Comparison of ENCODE assay signal across 8 cellular contexts in genomic region chr3:169765281-169765624, GRCh38. TPM values are rescaled to one million over a fixed set of nuclear protein-coding genes. Genes with fewer than 3 reads are reported as not detected.
DNase-seq lines count a peak whose midpoint lies in the region; ATAC-seq, FAIRE-seq and TF ChIP-seq lines count a peak whose summit lies in the region.

No MANE protein-coding gene starts in this region.

- WGBS in SK-N-SH (ENCODE audit: low lambda C conversion rate): 74% methylated on average over 6 of the region's 6 CpGs
- 42% methylated on average over 6 of the region's 6 CpGs for WGBS in suprapubic skin

- dilution Hi-C loops in keratinocyte (cut with MboI; ENCODE audit: extremely low pct_ligation_motif_present, low sequenced_read_pairs): no loop called here

- CTCF ChIA-PET in SK-N-SH (lab: Yijun Ruan, JAX): no interaction called here

- H3K9ac ChIP-seq in SK-N-SH (peak overlapping the region; percentile 6; the same call in 1 of the 2 replicates), keratinocyte (ENCODE audit: control insufficient read depth, extremely low read depth, insufficient read depth, low read length) (peak overlapping the region; percentile 45)

- POLR2A ChIA-PET in SK-N-SH (lab: Yijun Ruan, JAX): interaction anchor here (1.5 kb wide), 2 partner anchors 47 to 202 kb away, joined by 3 to 8 read pairs; partner anchors contain the start of genes LRRC34 and LRRIQ4

- H3K4me2 ChIP-seq in SK-N-SH (no peak overlapping the region), keratinocyte (ENCODE audit: control insufficient read depth, extremely low read depth, insufficient read depth, low read depth, low read length) (peak overlapping the region; percentile 72)

- H3K4me3 ChIP-seq in SK-N-SH (ENCODE audit: low read depth in 2 of 2, low read length in 1 of 2): peak overlapping the region; percentile 7 to 70; a peak in 3 of 4 replicates
- H3K4me3 ChIP-seq in keratinocyte (ENCODE audit: control insufficient read depth in 2 of 3, extremely low read depth in 1 of 3, insufficient read depth in 2 of 3, low read depth in 1 of 3, low read length in 3 of 3): peak overlapping the region; percentile 13 to 74 (median 50)
- peak overlapping the region; percentile 88 for H3K4me3 ChIP-seq in suprapubic skin

- no peaks in the 10 kb centered on the region for H3K9me2 ChIP-seq in SK-N-SH

- H3K36me3 Mint-ChIP-seq in activated naive CD8-positive, alpha-beta T cell treated with anti-CD3 and anti-CD28 coated beads for 36 hours: peaks cover 12% of the 10 kb centered on the region

- TF ChIP-seq POLR2A in suprapubic skin (IDR thresholded peaks at IDR 0.05): no peak

- H3K36me3 ChIP-seq in SK-N-SH (replicated peaks in 1 of 2; ENCODE audit: control insufficient read depth in 1 of 2, insufficient read depth in 2 of 2, low read length in 1 of 2) (no peaks in the 10 kb centered on the region), keratinocyte (ENCODE audit: control insufficient read depth in 2 of 2, extremely low read depth in 1 of 2, insufficient read depth in 2 of 2, low read length in 2 of 2) (no peaks in the 10 kb centered on the region), suprapubic skin (no peaks in the 10 kb centered on the region)

- no peak for DNase-seq in SK-N-SH
- DNase-seq in activated naive CD8-positive, alpha-beta T cell treated with anti-CD3 and anti-CD28 coated beads for 36 hours: no peak
- DNase-seq in keratinocyte (ENCODE audit: low read depth, low spot score): no peak
- DNase-seq in suprapubic skin (ENCODE audit: low spot score in 2 of 2): no peak
- no peak for DNase-seq in activated CD4-positive, CD25-positive, alpha-beta regulatory T cell treated with anti-CD3 and anti-CD28 coated beads, Interleukin-2, amount 50 U/mL, for 72 hours

- TF ChIP-seq CTCF in SK-N-SH (IDR thresholded peaks at IDR 0.05) (no peak), keratinocyte (optimal IDR thresholded peaks at IDR 0.05 in 1 of 3, IDR thresholded peaks at IDR 0.05 in 1 of 3, conservative IDR thresholded peaks at IDR 0.05 in 1 of 3; ENCODE audit: extremely low read depth in 1 of 3, insufficient read depth in 2 of 3, low read length in 3 of 3) (no peak), suprapubic skin (IDR thresholded peaks at IDR 0.05) (no peak)

- H3K4me3 Mint-ChIP-seq in activated naive CD8-positive, alpha-beta T cell treated with anti-CD3 and anti-CD28 coated beads for 36 hours: peak overlapping the region; percentile 95

- H3K9me3 ChIP-seq in SK-N-SH (no peaks in the 10 kb centered on the region), keratinocyte (ENCODE audit: control insufficient read depth, low read depth, low read length) (peaks cover 2% of the 10 kb centered on the region), suprapubic skin (no peaks in the 10 kb centered on the region)

- H3K4me1 ChIP-seq in SK-N-SH (ENCODE audit: control insufficient read depth in 1 of 2, insufficient read depth in 2 of 2, low read depth in 1 of 2, low read length in 1 of 2) (peaks cover 0 to 5% of the 10 kb centered on the region in 2 experiments; a peak in 1 of 4 replicates), keratinocyte (ENCODE audit: control insufficient read depth, extremely low read depth, insufficient read depth, low read length) (peaks cover 3% of the 10 kb centered on the region), suprapubic skin (peaks cover 10% of the 10 kb centered on the region)

- H3K79me2 ChIP-seq in SK-N-SH (ENCODE audit: insufficient read depth) (no peaks in the 10 kb centered on the region), keratinocyte (ENCODE audit: control insufficient read depth, insufficient read depth, low read length) (no peaks in the 10 kb centered on the region)

- H3F3A ChIP-seq in SK-N-SH (replicated peaks; ENCODE audit: insufficient read depth): peaks cover 31% of the 10 kb centered on the region

- ATAC-seq in SK-N-SH treated with all-trans-retinoic acid at 6 μM for 48 hours: no peak
- no peak for ATAC-seq in HG03354 (IDR thresholded peaks at IDR 0.05; ENCODE audit: poor library complexity, severe bottlenecking, unreplicated experiment)
- ATAC-seq in HG03175 (IDR thresholded peaks at IDR 0.05; ENCODE audit: unreplicated experiment): no peak

- peaks cover 6% of the 10 kb centered on the region for H3K9me3 Mint-ChIP-seq in activated naive CD8-positive, alpha-beta T cell treated with anti-CD3 and anti-CD28 coated beads for 36 hours

- H3K27me3 Mint-ChIP-seq in activated naive CD8-positive, alpha-beta T cell treated with anti-CD3 and anti-CD28 coated beads for 36 hours: peaks cover 3% of the 10 kb centered on the region

- H3K9me1 ChIP-seq in keratinocyte (ENCODE audit: control insufficient read depth, extremely low read depth, insufficient read depth, low read length): no peaks in the 10 kb centered on the region

- H3K27me3 ChIP-seq in SK-N-SH (ENCODE audit: insufficient read depth): no peaks in the 10 kb centered on the region
- no peaks in the 10 kb centered on the region for H3K27me3 ChIP-seq in keratinocyte (ENCODE audit: control insufficient read depth, extremely low read depth, insufficient read depth, low read length)
- H3K27me3 ChIP-seq in suprapubic skin: no peaks in the 10 kb centered on the region

- H2AFZ ChIP-seq in SK-N-SH (ENCODE audit: low read depth) (peak overlapping the region; percentile 64; the same call in 1 of the 2 replicates), keratinocyte (ENCODE audit: control insufficient read depth, low read length) (peak overlapping the region; percentile 24)

- H3K27ac Mint-ChIP-seq in activated naive CD8-positive, alpha-beta T cell treated with anti-CD3 and anti-CD28 coated beads for 36 hours: peak overlapping the region; percentile 90

- H3K27ac ChIP-seq in SK-N-SH (ENCODE audit: low read depth in 2 of 2, low read length in 1 of 2): peak overlapping the region; percentile 38 to 86; a peak in 3 of 4 replicates
- H3K27ac ChIP-seq in keratinocyte (ENCODE audit: control insufficient read depth, insufficient read depth, low read length): peak overlapping the region; percentile 5
- peak overlapping the region; percentile 98 for H3K27ac ChIP-seq in suprapubic skin

- no peak for TF ChIP-seq RAD21 in SK-N-SH (IDR thresholded peaks at IDR 0.05; ENCODE audit: low read length)

- H4K20me1 ChIP-seq in SK-N-SH (ENCODE audit: insufficient read depth): no peaks in the 10 kb centered on the region
- no peaks in the 10 kb centered on the region for H4K20me1 ChIP-seq in keratinocyte (ENCODE audit: control insufficient read depth, extremely low read depth, insufficient read depth, low read length)

- FAIRE-seq in keratinocyte (lab: Jason Lieb, UNC): no peak

- TF ChIP-seq EP300 in SK-N-SH (IDR thresholded peaks at IDR 0.05; ENCODE audit: borderline replicate concordance in 1 of 2, low read depth in 1 of 2, low read length in 1 of 2) (no peak), suprapubic skin (IDR thresholded peaks at IDR 0.05) (no peak)

- H3K4me1 Mint-ChIP-seq in activated naive CD8-positive, alpha-beta T cell treated with anti-CD3 and anti-CD28 coated beads for 36 hours: peaks cover 26% of the 10 kb centered on the region

RNA-seq across cellular contexts. Expression of gene TERC, which starts 0.4 kb away (rescaled TPM):
- polyA plus RNA-seq in SK-N-SH (2012; rRNA removed) (0.32 and 0.64 TPM in 2 replicates), keratinocyte (0.50 to 1.1 TPM (median 0.69 TPM) in 3 replicates)
- 0.12 TPM in 1 of 2 replicates, not detected in the other for polyA plus RNA-seq in SK-N-SH (2012; cell fraction: cytosol; rRNA removed)
- 1.1 and 1.2 TPM in 2 replicates for polyA plus RNA-seq in SK-N-SH (2012; cell fraction: nucleus; rRNA removed)
- 10 to 100 TPM; 16.0 to 20.0 TPM for total RNA-seq in activated naive CD8-positive, alpha-beta T cell treated with anti-CD3 and anti-CD28 coated beads for 36 hours
- not detected for polyA plus RNA-seq in keratinocyte (2011; ENCODE audit: low read depth)
- polyA plus RNA-seq in keratinocyte (2011; cell fraction: cytosol; rRNA removed): 1.0 TPM in 1 of 2 replicates, not detected in the other
- polyA plus RNA-seq in keratinocyte (2011; cell fraction: nucleus; rRNA removed): 2.6 and 4.9 TPM in 2 replicates
- polyA plus RNA-seq in keratinocyte (2012; ENCODE audit: low replicate concordance): 1.4 TPM in 1 of 2 replicates, not detected in the other
- polyA minus RNA-seq in keratinocyte: 6.6 to 30.7 TPM (median 9.9 TPM) in 3 replicates
- 152 TPM for polyA minus RNA-seq in keratinocyte (2011; cell fraction: cytosol; rRNA and poly(A)+ RNA removed)
- polyA minus RNA-seq in keratinocyte (2011; cell fraction: nucleus; rRNA and poly(A)+ RNA removed): 86.3 and 410 TPM in 2 replicates
- 10 to 100 TPM; 33.2 to 61.7 (median 49.7) TPM for total RNA-seq in suprapubic skin

RNA-seq across cellular contexts. Expression of gene ACTRT3, which starts 4.1 kb away (rescaled TPM):
- polyA plus RNA-seq in SK-N-SH (2012; rRNA removed): 1.2 and 1.6 TPM in 2 replicates
- 1.5 and 1.8 TPM in 2 replicates for polyA plus RNA-seq in SK-N-SH (2012; cell fraction: cytosol; rRNA removed)
- 0.60 and 0.67 TPM in 2 replicates for polyA plus RNA-seq in SK-N-SH (2012; cell fraction: nucleus; rRNA removed)
- total RNA-seq in activated naive CD8-positive, alpha-beta T cell treated with anti-CD3 and anti-CD28 coated beads for 36 hours: 1 to 10 TPM; 1.2 to 1.7 TPM
- 2.5 to 3.4 TPM (median 2.9 TPM) in 3 replicates for polyA plus RNA-seq in keratinocyte
- polyA plus RNA-seq in keratinocyte (2011; ENCODE audit: low read depth): 0.17 TPM
- 2.5 and 3.2 TPM in 2 replicates for polyA plus RNA-seq in keratinocyte (2011; cell fraction: cytosol; rRNA removed)
- polyA plus RNA-seq in keratinocyte (2011; cell fraction: nucleus; rRNA removed): 3.0 and 3.3 TPM in 2 replicates
- 0.75 and 4.5 TPM in 2 replicates for polyA plus RNA-seq in keratinocyte (2012; ENCODE audit: low replicate concordance)
- polyA minus RNA-seq in keratinocyte: 0.59 to 2.9 TPM (median 0.74 TPM) in 3 replicates
- 1.5 TPM for polyA minus RNA-seq in keratinocyte (2011; cell fraction: cytosol; rRNA and poly(A)+ RNA removed)
- 1.8 and 3.2 TPM in 2 replicates for polyA minus RNA-seq in keratinocyte (2011; cell fraction: nucleus; rRNA and poly(A)+ RNA removed)
- under 1 TPM in 3 of 4 donors, not detected in 1; 0.39 to 0.68 (median 0.60) TPM for total RNA-seq in suprapubic skin

RNA-seq across cellular contexts. Expression of gene MYNN, which starts 7.9 kb away (rescaled TPM):
- polyA plus RNA-seq in SK-N-SH (2012; rRNA removed): 9.7 and 11.2 TPM in 2 replicates
- polyA plus RNA-seq in SK-N-SH (2012; cell fraction: cytosol; rRNA removed): 9.8 and 10.5 TPM in 2 replicates
- polyA plus RNA-seq in SK-N-SH (2012; cell fraction: nucleus; rRNA removed): 10.8 and 21.0 TPM in 2 replicates
- total RNA-seq in activated naive CD8-positive, alpha-beta T cell treated with anti-CD3 and anti-CD28 coated beads for 36 hours: 10 to 100 TPM; 17.3 to 18.7 TPM
- polyA plus RNA-seq in keratinocyte: 10.0 to 16.9 TPM (median 11.2 TPM) in 3 replicates
- polyA plus RNA-seq in keratinocyte (2011; ENCODE audit: low read depth): 38.1 TPM
- 5.7 and 14.9 TPM in 2 replicates for polyA plus RNA-seq in keratinocyte (2011; cell fraction: cytosol; rRNA removed)
- polyA plus RNA-seq in keratinocyte (2011; cell fraction: nucleus; rRNA removed): 16.0 and 19.2 TPM in 2 replicates
- polyA plus RNA-seq in keratinocyte (2012; ENCODE audit: low replicate concordance): 7.6 and 10.9 TPM in 2 replicates
- polyA minus RNA-seq in keratinocyte: 2.0 to 15.9 TPM (median 6.7 TPM) in 3 replicates
- 6.7 TPM for polyA minus RNA-seq in keratinocyte (2011; cell fraction: cytosol; rRNA and poly(A)+ RNA removed)
- polyA minus RNA-seq in keratinocyte (2011; cell fraction: nucleus; rRNA and poly(A)+ RNA removed): 8.7 and 11.4 TPM in 2 replicates
- total RNA-seq in suprapubic skin: 10 to 100 TPM; 13.6 to 19.2 (median 18.0) TPM

RNA-seq across cellular contexts. Expression of gene LRRIQ4, which starts 47.4 kb away (rescaled TPM):
- polyA plus RNA-seq in SK-N-SH (2012; rRNA removed) (not detected in 2 replicates), keratinocyte (not detected in 3 replicates)
- polyA plus RNA-seq in SK-N-SH (2012; cell fraction: cytosol; rRNA removed): 0.01 and 0.03 TPM in 2 replicates
- polyA plus RNA-seq in SK-N-SH (2012; cell fraction: nucleus; rRNA removed): 0.04 and 0.06 TPM in 2 replicates
- under 1 TPM; 0.18 to 0.49 TPM for total RNA-seq in activated naive CD8-positive, alpha-beta T cell treated with anti-CD3 and anti-CD28 coated beads for 36 hours
- not detected for polyA plus RNA-seq in keratinocyte (2011; ENCODE audit: low read depth)
- polyA plus RNA-seq in keratinocyte (2011; cell fraction: cytosol; rRNA removed): not detected in 2 replicates
- not detected in 2 replicates for polyA plus RNA-seq in keratinocyte (2011; cell fraction: nucleus; rRNA removed)
- polyA plus RNA-seq in keratinocyte (2012; ENCODE audit: low replicate concordance): not detected in 2 replicates
- polyA minus RNA-seq in keratinocyte: not detected in 3 replicates
- not detected for polyA minus RNA-seq in keratinocyte (2011; cell fraction: cytosol; rRNA and poly(A)+ RNA removed)
- polyA minus RNA-seq in keratinocyte (2011; cell fraction: nucleus; rRNA and poly(A)+ RNA removed): not detected in 2 replicates
- total RNA-seq in suprapubic skin: not detected

RNA-seq across cellular contexts. Expression of gene LRRC34, which starts 47.5 kb away (rescaled TPM):
- polyA plus RNA-seq in SK-N-SH (2012; rRNA removed) (1.6 and 2.6 TPM in 2 replicates), keratinocyte (0.17 to 0.43 TPM (median 0.36 TPM) in 3 replicates)
- 2.2 and 2.3 TPM in 2 replicates for polyA plus RNA-seq in SK-N-SH (2012; cell fraction: cytosol; rRNA removed)
- polyA plus RNA-seq in SK-N-SH (2012; cell fraction: nucleus; rRNA removed): 1.4 and 2.9 TPM in 2 replicates
- total RNA-seq in activated naive CD8-positive, alpha-beta T cell treated with anti-CD3 and anti-CD28 coated beads for 36 hours: 1 to 10 TPM; 4.0 to 4.4 TPM
- not detected for polyA plus RNA-seq in keratinocyte (2011; ENCODE audit: low read depth)
- polyA plus RNA-seq in keratinocyte (2011; cell fraction: cytosol; rRNA removed): 0.19 and 0.27 TPM in 2 replicates
- 0.28 and 0.43 TPM in 2 replicates for polyA plus RNA-seq in keratinocyte (2011; cell fraction: nucleus; rRNA removed)
- 0.16 and 0.49 TPM in 2 replicates for polyA plus RNA-seq in keratinocyte (2012; ENCODE audit: low replicate concordance)
- polyA minus RNA-seq in keratinocyte: 0.03 TPM in 1 of 3 replicates, not detected in the others
- not detected for polyA minus RNA-seq in keratinocyte (2011; cell fraction: cytosol; rRNA and poly(A)+ RNA removed)
- 1.3 TPM in 1 of 2 replicates, not detected in the other for polyA minus RNA-seq in keratinocyte (2011; cell fraction: nucleus; rRNA and poly(A)+ RNA removed)
- under 1 TPM; 0.34 to 0.89 (median 0.71) TPM for total RNA-seq in suprapubic skin

Comparison
In these comparisons a context has a peak if more than half of its experiments do, and no peak if none do; other contexts are left out.
1. H3K27ac ChIP-seq: peak in every context shown above with its lines; median percentile 98 in suprapubic skin; 62 in SK-N-SH; 5 in keratinocyte.